Comparison of ENCODE assay signal across 18 cellular contexts in genomic region chr1:247164694-247165093, GRCh38. TPM values are rescaled to one million over a fixed set of nuclear protein-coding genes. Genes with fewer than 3 reads are reported as not detected.
DNase-seq lines count a peak whose midpoint lies in the region; FAIRE-seq and TF ChIP-seq lines count a peak whose summit lies in the region.
"Had no signal": no experiment of that assay in that cellular context is flagged by ENCODE, and none has a peak within 500 bp of the region (broad histone marks: within the 10 kb centered on the region; RNA-seq: fewer than 3 reads in every experiment).

No MANE protein-coding gene starts in this region.

- H3K9me3 Mint-ChIP-seq in endodermal cell, result peaks cover 91% of the 10 kb centered on the region

- H3K27me3 ChIP-seq in adipocyte (replicated peaks; ENCODE audit: control insufficient read depth, insufficient read depth, low read length) (no peaks in the 10 kb centered on the region), endodermal cell (ENCODE audit: control insufficient read depth, insufficient read depth, low read length, poor library complexity, severe bottlenecking) (no peaks in the 10 kb centered on the region), dorsolateral prefrontal cortex (no peaks in the 10 kb centered on the region)

- H3K36me3 ChIP-seq in adipocyte (ENCODE audit: control insufficient read depth, insufficient read depth, low read length, severe bottlenecking) (peaks cover under 1% of the 10 kb centered on the region), endodermal cell (ENCODE audit: control insufficient read depth, insufficient read depth, low read length) (peaks cover 60% of the 10 kb centered on the region)

- TF ChIP-seq CTCF in endodermal cell (conservative IDR thresholded peaks at IDR 0.05) (no peak), dorsolateral prefrontal cortex (IDR thresholded peaks at IDR 0.05 in 54 of 56, conservative IDR thresholded peaks at IDR 0.05 in 2 of 56; ENCODE audit: low read depth in 1 of 56, partially characterized antibody in 56 of 56) (no peak)

- peaks cover 89% of the 10 kb centered on the region for H3K36me3 Mint-ChIP-seq in endodermal cell (ENCODE audit: low read depth)

- H3K27ac Mint-ChIP-seq in endodermal cell, result no peak overlapping the region
- H3K27ac Mint-ChIP-seq: CD8-positive, alpha-beta T cell; HFFc6 had no signal

- intact Hi-C loops in dorsolateral prefrontal cortex (cut with DNase I), result no loop called here

- H3K4me3 ChIP-seq in adipocyte (ENCODE audit: low read length) (peak overlapping the region; percentile 23), endodermal cell (ENCODE audit: low read length) (peak overlapping the region; percentile 55), dorsolateral prefrontal cortex (no peak overlapping the region)
- H3K4me3 ChIP-seq: HAP-1 had no signal

- no peak for DNase-seq in adipocyte (ENCODE audit: low read depth)
- DNase-seq in endodermal cell, result no peak
- no peak for DNase-seq in NCI-H128 (lab: John Stamatoyannopoulos, UW; ENCODE audit: unreplicated experiment)
- DNase-seq in dorsolateral prefrontal cortex, result no peak
- no peak for DNase-seq in cerebellar nuclear complex (lab: John Stamatoyannopoulos, UW)
- DNase-seq: Caco-2; CD4-positive, CD25-positive, alpha-beta regulatory T cell; CD8-positive, alpha-beta T cell; DMS153; DND-41; GOT3; HFFc6 had no signal

- no peak overlapping the region for H3K4me3 Mint-ChIP-seq in endodermal cell
- H3K4me3 Mint-ChIP-seq: CD8-positive, alpha-beta T cell; HFFc6 had no signal

- H3K27ac ChIP-seq in endodermal cell (ENCODE audit: low read depth, low read length) (no peak overlapping the region), dorsolateral prefrontal cortex (no peak overlapping the region)
- H3K27ac ChIP-seq: C4-2B had no signal

- FAIRE-seq in TTC549 (lab: Jason Lieb, UNC), result peak; percentile 26
- FAIRE-seq: G401.6, GM19239, H54 had no signal

- H3K4me1 Mint-ChIP-seq in endodermal cell, result peaks cover 13% of the 10 kb centered on the region

- no peaks in the 10 kb centered on the region for H3K27me3 Mint-ChIP-seq in endodermal cell (ENCODE audit: insufficient read depth)
- H3K27me3 Mint-ChIP-seq: CD4-positive, CD25-positive, alpha-beta regulatory T cell had no signal

- no peaks in the 10 kb centered on the region for H3K4me1 ChIP-seq in adipocyte (ENCODE audit: control insufficient read depth, insufficient read depth, low read length)
- H3K4me1 ChIP-seq in endodermal cell (ENCODE audit: control insufficient read depth, insufficient read depth, low read length), result no peaks in the 10 kb centered on the region
- H3K4me1 ChIP-seq: Caco-2, HAP-1 had no signal

- H3K9me3 ChIP-seq in adipocyte (ENCODE audit: control insufficient read depth, low read length), result peaks cover 59% of the 10 kb centered on the region
- peaks cover 91% of the 10 kb centered on the region for H3K9me3 ChIP-seq in endodermal cell (ENCODE audit: control insufficient read depth, low read length)

- H3K9ac ChIP-seq in adipocyte (ENCODE audit: low read length), result no peak overlapping the region
- H3K9ac ChIP-seq in endodermal cell (ENCODE audit: extremely low read depth, low read length, poor library complexity, severe bottlenecking), result no peak overlapping the region

- 95% methylated on average over 5 to 6 of the region's 6 CpGs for WGBS in endodermal cell (ENCODE audit: insufficient coverage in 1 of 2, insufficient read length in 1 of 2), 2 experiments

RNA-seq across cellular contexts. Expression of gene ZNF124, which starts 7.1 kb away (rescaled TPM):
- total RNA-seq in endodermal cell (100 to 1,000 TPM in 1 of 2 donors, 10 to 100 TPM in 1; 93.3 to 101 TPM), dorsolateral prefrontal cortex (10 to 100 TPM; 16.1 to 75.3 (median 32.4) TPM)
- 23.5 TPM for polyA plus RNA-seq in endodermal cell (2013, experiment 1 of 2)
- 28.3 TPM for polyA plus RNA-seq in endodermal cell (2013, experiment 2 of 2)

Comparison
In these comparisons a context has a peak if more than half of its experiments do, and no peak if none do; other contexts are left out.
1. H3K4me3 ChIP-seq: peak in adipocyte (single experiment) and endodermal cell (single experiment); none in dorsolateral prefrontal cortex (0 of 59).